In genomic region chr16:85627835-85628556, GRCh38 we compare ENCODE assay signal across 27 cellular contexts. TPM values are rescaled to one million over a fixed set of nuclear protein-coding genes. Genes with fewer than 3 reads are reported as not detected.
A peak's percentile ranks its signal among the peaks of the same experiment; 100 is the strongest.
DNase-seq lines count a peak whose midpoint lies in the region; ATAC-seq and TF ChIP-seq lines count a peak whose summit lies in the region.
"Had no signal": no experiment of that assay in that cellular context is flagged by ENCODE, and none has a peak within 500 bp of the region (broad histone marks: within the 10 kb centered on the region; RNA-seq: fewer than 3 reads in every experiment).

No MANE protein-coding gene starts in this region.

- H3K23ac ChIP-seq in trophoblast cell (ENCODE audit: low read length), result no peak overlapping the region

- no peak overlapping the region for H3K14ac ChIP-seq in trophoblast cell (ENCODE audit: low read length)

- no peak overlapping the region for H2BK120ac ChIP-seq in trophoblast cell (ENCODE audit: insufficient read depth, low read length, poor library complexity)

- H4K12ac ChIP-seq in trophoblast cell (ENCODE audit: low read depth, low read length), result no peak overlapping the region

- no peak overlapping the region for H4K91ac ChIP-seq in trophoblast cell (ENCODE audit: low read depth, low read length)

- H3K4me1 ChIP-seq in heart right ventricle (peaks cover 26 to 90% (median 70%) of the 10 kb centered on the region in 9 donors), trophoblast cell (ENCODE audit: control insufficient read depth in 1 of 2, insufficient read depth in 2 of 2, low read length in 2 of 2) (peaks cover 7 to 17% of the 10 kb centered on the region in 2 experiments)

- H2BK5ac ChIP-seq in trophoblast cell (ENCODE audit: low read depth, low read length, poor library complexity), result no peak overlapping the region

- peaks cover 0 to 3% (median 0%) of the 10 kb centered on the region in 9 donors for H3K36me3 ChIP-seq in heart right ventricle
- peaks cover 23 to 41% of the 10 kb centered on the region in 2 experiments for H3K36me3 ChIP-seq in trophoblast cell (ENCODE audit: control insufficient read depth in 1 of 2, insufficient read depth in 2 of 2, low read length in 2 of 2)
- H3K36me3 ChIP-seq: thoracic aorta had no signal

- H3K79me2 ChIP-seq in trophoblast cell (ENCODE audit: control insufficient read depth, insufficient read depth, low read length, poor library complexity), result peaks cover 26% of the 10 kb centered on the region

- H3K4ac ChIP-seq in trophoblast cell (ENCODE audit: low read depth, low read length), result peak overlapping the region; percentile 78

- no peak overlapping the region for H3K4me2 ChIP-seq in trophoblast cell (ENCODE audit: low read length)

- DNase-seq in G401 (ENCODE audit: low spot score), result peak; percentile 73
- peak; percentile 59 to 67 for DNase-seq in heart right ventricle
- no peak for DNase-seq in trophoblast cell
- no peak for DNase-seq in GM19240 (ENCODE audit: insufficient read length, low spot score)
- no peak for DNase-seq in kidney glomerular epithelial cell (lab: John Stamatoyannopoulos, UW)
- DNase-seq in NOMO-1 (lab: John Stamatoyannopoulos, UW; ENCODE audit: unreplicated experiment in 2 of 2), result no peak
- DNase-seq: activated CD8-positive, alpha-beta memory T cell treated with anti-CD3 and anti-CD28 coated beads for 24 hours; activated T-cell treated with anti-CD3 and anti-CD28 coated beads, Interleukin-2, amount 50 U/mL, for 24 hours; foreskin fibroblast; H7; KG1; kidney; mammary epithelial cell; NCI-H2029 treated with DMSO at 0.1 percent for 48 hours; NCI-H226; SHP77; stimulated activated CD4-positive, alpha-beta T cell treated with anti-CD3 and anti-CD28 coated beads, Interleukin-1b, Interleukin-23, amount 100 ng/mL, for 48 hours had no signal

- peaks cover 1% of the 10 kb centered on the region for H3K79me1 ChIP-seq in trophoblast cell (ENCODE audit: low read length)

- no peaks in the 10 kb centered on the region for H3K27me3 ChIP-seq in heart right ventricle
- no peaks in the 10 kb centered on the region for H3K27me3 ChIP-seq in trophoblast cell (ENCODE audit: insufficient read depth, low read length)

- ATAC-seq in heart right ventricle (peak; percentile 66 to 84 (median 78)), HG03469 (IDR thresholded peaks at IDR 0.05; ENCODE audit: unreplicated experiment) (no peak)
- ATAC-seq: stimulated activated memory B cell treated with anti-CD40 and anti-IgM and Interleukin-4, amounts not matched to agents 10 μg/mL and 1 μg/mL and 100 μg/mL, for 72 hours had no signal

- H2BK12ac ChIP-seq in trophoblast cell (ENCODE audit: low read length), result no peak overlapping the region

- peaks cover 77% of the 10 kb centered on the region for H3K4me1 Mint-ChIP-seq in brain

- no peak overlapping the region for H3K9ac ChIP-seq in trophoblast cell (ENCODE audit: low read length)
- H3K9ac ChIP-seq: parathyroid adenoma had no signal

- peaks cover 4 to 20% (median 5%) of the 10 kb centered on the region in 5 experiments for H3K9me3 Mint-ChIP-seq in brain
- H3K9me3 Mint-ChIP-seq: central memory CD8-positive, alpha-beta T cell; stimulated activated memory B cell treated with anti-CD40 and anti-IgM and Interleukin-4, amounts not matched to agents 10 μg/mL and 1 μg/mL and 100 μg/mL, for 72 hours had no signal

- H3K18ac ChIP-seq in trophoblast cell (ENCODE audit: low read length), result peak overlapping the region; percentile 24

- H3K27ac ChIP-seq in heart right ventricle (peak overlapping the region; percentile 63 to 94 (median 86)), trophoblast cell (ENCODE audit: low read depth, low read length) (no peak overlapping the region)
- H3K27ac ChIP-seq: C4-2B, parathyroid adenoma, skin epidermis, thoracic aorta had no signal

- peaks cover 24% of the 10 kb centered on the region for H3K36me3 Mint-ChIP-seq in brain

- TF ChIP-seq CTCF in brain (conservative IDR thresholded peaks at IDR 0.05), result no peak
- no peak for TF ChIP-seq CTCF in heart right ventricle (IDR thresholded peaks at IDR 0.05)

- intact Hi-C loops in heart right ventricle (cut with DNase I), result no loop called here

- H3K9me3 ChIP-seq in heart right ventricle, result peaks cover 0 to 14% (median 6%) of the 10 kb centered on the region in 11 donors
- H3K9me3 ChIP-seq in trophoblast cell (ENCODE audit: insufficient read depth, low read depth, low read length), result peaks cover 6% of the 10 kb centered on the region
- H3K9me3 ChIP-seq: thoracic aorta had no signal

- 41 to 55% methylated on average over 21 to 23 of the region's 23 CpGs for WGBS in heart right ventricle, 2 donors
- WGBS in trophoblast cell (ENCODE audit: extremely low coverage, insufficient coverage, insufficient read length), result no CpG with 5 or more reads among the region's 23 CpGs

- in situ Hi-C loops in G401 (cut with HindIII; ENCODE audit: low sequenced_read_pairs), result no loop called here

- no peak overlapping the region for H4K8ac ChIP-seq in trophoblast cell (ENCODE audit: low read depth, low read length)

- peaks cover 3% of the 10 kb centered on the region for H3K27me3 Mint-ChIP-seq in brain
- H3K27me3 Mint-ChIP-seq: activated T-cell treated with anti-CD3 and anti-CD28 coated beads, Interleukin-2, amount 50 U/mL, for 24 hours; central memory CD8-positive, alpha-beta T cell; naive thymus-derived CD4-positive, alpha-beta T cell; stimulated activated memory B cell treated with anti-CD40 and anti-IgM and Interleukin-4, amounts not matched to agents 10 μg/mL and 1 μg/mL and 100 μg/mL, for 72 hours had no signal

- no peak overlapping the region for H2AK5ac ChIP-seq in trophoblast cell (ENCODE audit: low read length)

- H3K27ac Mint-ChIP-seq in brain, result peak overlapping the region; percentile 88 to 99 (median 97)
- H3K27ac Mint-ChIP-seq: activated naive CD4-positive, alpha-beta T cell treated with anti-CD3 and anti-CD28 coated beads for 36 hours had no signal

- peak overlapping the region in 5 of 10 donors; percentile 32 to 39 (median 34) for H3K4me3 ChIP-seq in heart right ventricle
- no peak overlapping the region for H3K4me3 ChIP-seq in trophoblast cell (ENCODE audit: low read depth, low read length)
- H3K4me3 ChIP-seq: skin epidermis, thoracic aorta had no signal

- H3K4me3 Mint-ChIP-seq in brain, result peak overlapping the region in 3 of 5 experiments; percentile 26 to 83 (median 64)
- H3K4me3 Mint-ChIP-seq: activated naive CD4-positive, alpha-beta T cell treated with anti-CD3 and anti-CD28 coated beads for 36 hours; activated T-cell treated with anti-CD3 and anti-CD28 coated beads, Interleukin-2, amount 50 U/mL, for 24 hours; central memory CD8-positive, alpha-beta T cell; naive thymus-derived CD4-positive, alpha-beta T cell; stimulated activated memory B cell treated with anti-CD40 and anti-IgM and Interleukin-4, amounts not matched to agents 10 μg/mL and 1 μg/mL and 100 μg/mL, for 72 hours had no signal

- no peak overlapping the region for H2AFZ ChIP-seq in trophoblast cell (ENCODE audit: insufficient read depth, low read length, poor library complexity)
- H2AFZ ChIP-seq: parathyroid adenoma had no signal

RNA-seq across cellular contexts. Expression of gene GSE1, which starts 14.9 kb away (rescaled TPM):
- 22.8 and 35.6 TPM in 2 replicates for total RNA-seq in G401 (2014; rRNA removed; shearing (Covaris generic))
- 127 TPM for polyA plus RNA-seq in brain (ENCODE audit: insufficient read depth, low read depth, low replicate concordance)
- total RNA-seq in heart right ventricle, result 10 to 100 TPM; 31.1 to 53.2 (median 33.6) TPM
- 10 to 100 TPM; 15.6 to 25.0 TPM for polyA plus RNA-seq in heart right ventricle
- 175 and 188 TPM in 2 replicates for polyA plus RNA-seq in trophoblast cell (2013)

Comparison
In these comparisons a context has a peak if more than half of its experiments do, and no peak if none do; other contexts are left out.
1. DNase-seq: peak in G401 (single experiment) and heart right ventricle (2 of 2); none in trophoblast cell (0 of 2), GM19240 (single experiment), kidney glomerular epithelial cell (single experiment) and NOMO-1 (0 of 2).